12 cellular contexts compared by ENCODE assay signal in the genomic region with DNA sequence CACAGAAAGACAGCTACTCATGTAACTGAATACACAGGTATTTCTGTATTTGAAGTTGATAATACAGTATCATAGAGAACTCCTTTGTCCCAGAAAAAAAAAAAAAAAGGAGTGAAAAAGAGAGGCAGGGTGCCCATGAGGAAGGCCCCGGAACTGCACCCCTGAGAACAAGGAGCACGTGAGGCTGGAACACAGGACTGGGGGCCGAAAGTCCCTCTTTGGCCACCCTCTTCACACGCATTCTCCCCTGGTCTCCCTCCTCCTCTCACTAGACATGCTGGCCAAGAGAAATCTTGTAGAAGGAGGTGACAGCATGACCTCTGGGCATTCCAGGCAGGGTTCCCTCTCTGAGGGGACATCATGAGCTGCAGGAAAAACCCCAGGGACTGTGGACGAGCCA.
DNase-seq lines count a peak whose midpoint lies in the region; ATAC-seq and TF ChIP-seq lines count a peak whose summit lies in the region.
"Had no signal": no experiment of that assay in that cellular context is flagged by ENCODE, and none has a peak within 500 bp of the region (broad histone marks: within the 10 kb centered on the region; RNA-seq: fewer than 3 reads in every experiment).

No MANE protein-coding gene starts in this region.

- no peak overlapping the region for H3K56ac ChIP-seq in mesendoderm (ENCODE audit: low read length)

- H3K36me3 ChIP-seq in mesendoderm (ENCODE audit: control insufficient read depth, insufficient read depth, low read length) (no peaks in the 10 kb centered on the region), left lung (peaks cover 0 to 25% of the 10 kb centered on the region in 2 donors)

- H3K27ac ChIP-seq in dorsolateral prefrontal cortex (peak overlapping the region in 52 of 59 donors; percentile 11 to 82 (median 58)), mesendoderm (ENCODE audit: low read depth, low read length) (no peak overlapping the region), left lung (no peak overlapping the region)

- no peaks in the 10 kb centered on the region for H3K79me1 ChIP-seq in mesendoderm (ENCODE audit: low read length)

- H3K27me3 ChIP-seq in dorsolateral prefrontal cortex: no peaks in the 10 kb centered on the region
- no peaks in the 10 kb centered on the region for H3K27me3 ChIP-seq in mesendoderm (ENCODE audit: insufficient read depth, low read length, poor library complexity)
- no peaks in the 10 kb centered on the region for H3K27me3 ChIP-seq in left lung

- no peak overlapping the region for H3K9ac ChIP-seq in mesendoderm (ENCODE audit: low read length)

- H4K5ac ChIP-seq in mesendoderm (ENCODE audit: low read length): no peak overlapping the region

- H3K23ac ChIP-seq in mesendoderm (ENCODE audit: low read length): no peak overlapping the region

- POLR2A ChIA-PET in HEK293T (lab: Yijun Ruan, JAX): no interaction called here

- H3K4me3 ChIP-seq in dorsolateral prefrontal cortex (no peak overlapping the region), mesendoderm (ENCODE audit: low read length) (no peak overlapping the region), left lung (no peak overlapping the region)

- no peak overlapping the region for H2BK15ac ChIP-seq in mesendoderm (replicated peaks; ENCODE audit: low read depth)

- no peak overlapping the region for H4K8ac ChIP-seq in mesendoderm (ENCODE audit: low read depth, low read length)

- TF ChIP-seq CTCF in dorsolateral prefrontal cortex (IDR thresholded peaks at IDR 0.05 in 54 of 56, conservative IDR thresholded peaks at IDR 0.05 in 2 of 56; ENCODE audit: low read depth in 1 of 56, partially characterized antibody in 56 of 56) (peak in 36 of 56 donors; percentile 7 to 57 (median 28)), left lung (IDR thresholded peaks at IDR 0.05) (peak in 1 of 2 donors; percentile 17)

- H3K4ac ChIP-seq in mesendoderm (ENCODE audit: low read depth, low read length): no peak overlapping the region

- no peaks in the 10 kb centered on the region for H3K9me3 ChIP-seq in left lung

- H3K4me2 ChIP-seq in mesendoderm (ENCODE audit: low read length): no peak overlapping the region

- ATAC-seq in GM18520 (IDR thresholded peaks at IDR 0.05; ENCODE audit: unreplicated experiment) (no peak), HG03175 (IDR thresholded peaks at IDR 0.05; ENCODE audit: unreplicated experiment) (no peak), left lung (no peak)

- H2AK5ac ChIP-seq in mesendoderm (ENCODE audit: low read length): no peak overlapping the region

- peak; percentile 19 for DNase-seq in AG08395 (ENCODE audit: low spot score)
- DNase-seq in HEK293T (ENCODE audit: extremely low spot score): peak; percentile 40
- no peak for DNase-seq in dorsolateral prefrontal cortex
- peak; percentile 35 for DNase-seq in mesendoderm
- DNase-seq in left lung: no peak
- no peak for DNase-seq in stimulated activated CD4-positive, alpha-beta T cell treated with anti-CD3 and anti-CD28 coated beads, Interleukin-2, amount 100 ng/mL, for 24 hours
- DNase-seq: activated CD8-positive, alpha-beta memory T cell treated with anti-CD3 and anti-CD28 coated beads, Interleukin-2, amount 50 U/mL, for 48 hours; DMS79 treated with DMSO at 0.1 percent for 48 hours; midbrain; RPMI8226 had no signal

- peaks cover 5% of the 10 kb centered on the region for H3K4me1 ChIP-seq in mesendoderm (ENCODE audit: control insufficient read depth, low read depth, low read length)
- peaks cover 6 to 8% of the 10 kb centered on the region in 2 donors for H3K4me1 ChIP-seq in left lung

- CTCF ChIA-PET in HEK293T (lab: Yijun Ruan, JAX): no interaction called here

- no peaks in the 10 kb centered on the region for H3K79me2 ChIP-seq in mesendoderm (ENCODE audit: control insufficient read depth, insufficient read depth, low read length)

- no peak overlapping the region for H2BK120ac ChIP-seq in mesendoderm (ENCODE audit: low read depth, low read length)

- H3K18ac ChIP-seq in mesendoderm (ENCODE audit: low read length): no peak overlapping the region

- intact Hi-C loops in dorsolateral prefrontal cortex (cut with DNase I) (no loop called here), left lung (cut with DNase I) (no loop called here)

- WGBS in mesendoderm (ENCODE audit: extremely low coverage, insufficient coverage, low lambda C conversion rate): no CpG with 5 or more reads among the region's 5 CpGs

- no peak overlapping the region for H2BK5ac ChIP-seq in mesendoderm (ENCODE audit: low read length)

TF ChIP-seq in HEK293T, 16 proteins besides CTCF, POLR2A, EP300 and RAD21:
- no peak for TF ChIP-seq LEF1 (IDR thresholded peaks at IDR 0.05; ENCODE audit: borderline replicate concordance)
- 0 out of 2 replicates have a peak, but pooled peaks have one; percentile 59 for TF ChIP-seq ZNF384 (IDR thresholded peaks at IDR 0.05)
TF ChIP-seq in HEK293T: peak in this region for 1.

Comparison
In these comparisons a context has a peak if more than half of its experiments do, and no peak if none do; other contexts are left out.
1. DNase-seq: peak in AG08395 (single experiment), HEK293T (single experiment) and mesendoderm (single experiment); none in dorsolateral prefrontal cortex (0 of 10), left lung (0 of 2) and stimulated activated CD4-positive, alpha-beta T cell treated with anti-CD3 and anti-CD28 coated beads, Interleukin-2, amount 100 ng/mL, for 24 hours (0 of 2).
2. H3K27ac ChIP-seq: peak in dorsolateral prefrontal cortex (52 of 59); none in mesendoderm (single experiment) and left lung (0 of 2).